Comparison of ENCODE assay signal across 30 cellular contexts in genomic region chr3:65158023-65158422, GRCh38.
"Had no signal": no experiment of that assay in that cellular context is flagged by ENCODE, and none has a peak within 500 bp of the region (broad histone marks: within the 10 kb centered on the region; RNA-seq: fewer than 3 reads in every experiment).

No MANE protein-coding gene starts in this region.

- H3K27me3 ChIP-seq: ascending aorta, breast epithelium, cardiac muscle cell had no signal

- H3K4me1 ChIP-seq: ascending aorta, breast epithelium had no signal

- H3K9me3 ChIP-seq: breast epithelium had no signal

- H3K27me3 Mint-ChIP-seq: activated CD4-positive, alpha-beta memory T cell treated with anti-CD3 and anti-CD28 coated beads for 36 hours; activated CD4-positive, alpha-beta T cell treated with anti-CD3 and anti-CD28 coated beads for 36 hours; activated CD4-positive, alpha-beta T cell treated with anti-CD3 and anti-CD28 coated beads, Interleukin-2, amount 10 ng/mL, durations not matched to agents 24 days and 14 days; activated CD8-positive, alpha-beta memory T cell treated with anti-CD3 and anti-CD28 coated beads, Interleukin-2, amount 10 ng/mL, durations not matched to agents 7 days and 5 days; activated naive CD4-positive, alpha-beta T cell treated with anti-CD3 and anti-CD28 coated beads, Interleukin-2, amount 50 U/mL, for 24 hours; activated naive CD8-positive, alpha-beta T cell treated with anti-CD3 and anti-CD28 coated beads for 36 hours; brain; T-helper 17 cell had no signal

- H3K4me3 ChIP-seq: ascending aorta, breast epithelium, cardiac muscle cell, coronary artery had no signal

- H3K27ac ChIP-seq: ascending aorta, breast epithelium, cardiac muscle cell, coronary artery had no signal

- H3K27ac Mint-ChIP-seq: activated CD4-positive, alpha-beta memory T cell treated with anti-CD3 and anti-CD28 coated beads for 36 hours; activated CD4-positive, alpha-beta T cell treated with anti-CD3 and anti-CD28 coated beads for 36 hours; activated CD4-positive, alpha-beta T cell treated with anti-CD3 and anti-CD28 coated beads, Interleukin-2, amount 10 ng/mL, durations not matched to agents 24 days and 14 days; activated CD8-positive, alpha-beta memory T cell treated with anti-CD3 and anti-CD28 coated beads, Interleukin-2, amount 10 ng/mL, durations not matched to agents 7 days and 5 days; activated CD8-positive, alpha-beta T cell treated with anti-CD3 and anti-CD28 coated beads, Interleukin-2, amount 10 ng/mL, durations not matched to agents 7 days and 5 days; activated naive CD4-positive, alpha-beta T cell treated with anti-CD3 and anti-CD28 coated beads for 36 hours; activated naive CD4-positive, alpha-beta T cell treated with anti-CD3 and anti-CD28 coated beads, Interleukin-2, amount 50 U/mL, for 24 hours; activated naive CD8-positive, alpha-beta T cell treated with anti-CD3 and anti-CD28 coated beads for 36 hours; activated T-helper 1 cell treated with anti-CD3 and anti-CD28 coated beads, Interleukin-12 subunit alpha, Interleukin-12 subunit beta, Interleukin-2, Interleukin-4 antibody, amounts not matched to agents 30 ng/mL and 10 ng/mL and 1 ng/mL, durations not matched to agents 14 hours and 24 hours and 36 hours; activated T-helper 2 cell treated with anti-CD3 and anti-CD28 coated beads, Interferon-gamma antibody, Interleukin-2, Interleukin-4, amounts not matched to agents 10 μg/mL and 5 μg/mL and 100 μg/mL, durations not matched to agents 14 hours and 24 hours and 36 hours; T-helper 17 cell; T-helper 2 cell treated with Interferon-gamma antibody and Interleukin-4, amounts not matched to agents 5 μg/mL and 100 μg/mL, for 36 hours had no signal

- DNase-seq: activated CD4-positive, alpha-beta memory T cell treated with anti-CD3 and anti-CD28 coated beads for 36 hours; activated CD4-positive, alpha-beta T cell treated with anti-CD3 and anti-CD28 coated beads for 36 hours; activated CD4-positive, alpha-beta T cell treated with anti-CD3 and anti-CD28 coated beads, Interleukin-2, amount 10 ng/mL, durations not matched to agents 24 days and 14 days; activated CD4-positive, CD25-positive, alpha-beta regulatory T cell; activated CD4-positive, CD25-positive, alpha-beta regulatory T cell treated with anti-CD3 and anti-CD28 coated beads, Interleukin-2, amount 50 U/mL, for 72 hours; activated CD8-positive, alpha-beta memory T cell treated with anti-CD3 and anti-CD28 coated beads, Interleukin-2, amount 10 ng/mL, durations not matched to agents 7 days and 5 days; activated CD8-positive, alpha-beta memory T cell treated with anti-CD3 and anti-CD28 coated beads, Interleukin-2, amount 50 U/mL, for 4 hours; activated CD8-positive, alpha-beta T cell treated with anti-CD3 and anti-CD28 coated beads, Interleukin-2, amount 10 ng/mL, durations not matched to agents 7 days and 5 days; activated effector memory CD4-positive, alpha-beta T cell treated with anti-CD3 and anti-CD28 coated beads, Interleukin-2, amount 50 U/mL, for 16 hours; activated naive CD4-positive, alpha-beta T cell treated with anti-CD3 and anti-CD28 coated beads for 36 hours; activated naive CD8-positive, alpha-beta T cell treated with anti-CD3 and anti-CD28 coated beads for 36 hours; activated T-cell treated with anti-CD3 and anti-CD28 coated beads, Interleukin-2, amount 50 U/mL, for 1 hour; activated T-cell treated with anti-CD3 and anti-CD28 coated beads, Interleukin-2, amount 50 U/mL, for 48 hours; central memory CD4-positive, alpha-beta T cell; cerebellar nuclear complex; dermis blood vessel endothelial cell; effector CD8-positive, alpha-beta T cell; head of caudate nucleus; T-helper 1 cell; T-helper 17 cell; T1000 had no signal

- H3K9me3 Mint-ChIP-seq: activated CD4-positive, alpha-beta T cell treated with anti-CD3 and anti-CD28 coated beads, Interleukin-2, amount 10 ng/mL, durations not matched to agents 24 days and 14 days; activated naive CD8-positive, alpha-beta T cell treated with anti-CD3 and anti-CD28 coated beads for 36 hours had no signal

- H3K4me1 Mint-ChIP-seq: activated CD4-positive, alpha-beta T cell treated with anti-CD3 and anti-CD28 coated beads for 36 hours; activated CD4-positive, alpha-beta T cell treated with anti-CD3 and anti-CD28 coated beads, Interleukin-2, amount 10 ng/mL, durations not matched to agents 24 days and 14 days; activated CD8-positive, alpha-beta memory T cell treated with anti-CD3 and anti-CD28 coated beads, Interleukin-2, amount 10 ng/mL, durations not matched to agents 7 days and 5 days; activated naive CD4-positive, alpha-beta T cell treated with anti-CD3 and anti-CD28 coated beads, Interleukin-2, amount 50 U/mL, for 24 hours; activated naive CD8-positive, alpha-beta T cell treated with anti-CD3 and anti-CD28 coated beads for 36 hours; T-helper 17 cell had no signal

- H3K36me3 ChIP-seq: ascending aorta, breast epithelium, cardiac muscle cell had no signal

- H3K4me3 Mint-ChIP-seq: activated CD4-positive, alpha-beta memory T cell treated with anti-CD3 and anti-CD28 coated beads for 36 hours; activated CD4-positive, alpha-beta T cell treated with anti-CD3 and anti-CD28 coated beads for 36 hours; activated CD4-positive, alpha-beta T cell treated with anti-CD3 and anti-CD28 coated beads, Interleukin-2, amount 10 ng/mL, durations not matched to agents 24 days and 14 days; activated CD8-positive, alpha-beta memory T cell treated with anti-CD3 and anti-CD28 coated beads, Interleukin-2, amount 10 ng/mL, durations not matched to agents 7 days and 5 days; activated CD8-positive, alpha-beta T cell treated with anti-CD3 and anti-CD28 coated beads, Interleukin-2, amount 10 ng/mL, durations not matched to agents 7 days and 5 days; activated naive CD4-positive, alpha-beta T cell treated with anti-CD3 and anti-CD28 coated beads for 36 hours; activated naive CD4-positive, alpha-beta T cell treated with anti-CD3 and anti-CD28 coated beads, Interleukin-2, amount 50 U/mL, for 24 hours; activated naive CD8-positive, alpha-beta T cell treated with anti-CD3 and anti-CD28 coated beads for 36 hours; activated T-helper 1 cell treated with anti-CD3 and anti-CD28 coated beads, Interleukin-12 subunit alpha, Interleukin-12 subunit beta, Interleukin-2, Interleukin-4 antibody, amounts not matched to agents 30 ng/mL and 10 ng/mL and 1 ng/mL, durations not matched to agents 14 hours and 24 hours and 36 hours; brain; T-helper 17 cell; T-helper 2 cell treated with Interferon-gamma antibody and Interleukin-4, amounts not matched to agents 5 μg/mL and 100 μg/mL, for 36 hours had no signal

- H3K36me3 Mint-ChIP-seq: activated CD4-positive, alpha-beta memory T cell treated with anti-CD3 and anti-CD28 coated beads for 36 hours; activated CD8-positive, alpha-beta memory T cell treated with anti-CD3 and anti-CD28 coated beads, Interleukin-2, amount 10 ng/mL, durations not matched to agents 7 days and 5 days; activated naive CD4-positive, alpha-beta T cell treated with anti-CD3 and anti-CD28 coated beads, Interleukin-2, amount 50 U/mL, for 24 hours; activated naive CD8-positive, alpha-beta T cell treated with anti-CD3 and anti-CD28 coated beads for 36 hours; brain had no signal
